Comparison of ENCODE assay signal across 1 cellular context in genomic region chr12:54304187-54304810, GRCh38.
A peak's percentile ranks its signal among the peaks of the same experiment; 100 is the strongest.
TF ChIP-seq lines count a peak whose summit lies in the region.

No MANE protein-coding gene starts in this region.

TF ChIP-seq in HepG2, 621 proteins besides CTCF, POLR2A, EP300 and RAD21 (continued from another document and continues in another):
- TF ChIP-seq THAP9 (CRISPR knock-in tag; IDR thresholded peaks at IDR 0.05; ENCODE audit: borderline replicate concordance) (peak; percentile 50; the same call in 1 of the 2 replicates), HINFP (CRISPR knock-in tag; IDR thresholded peaks at IDR 0.05; ENCODE audit: low read depth) (no peak), ARNT2 (CRISPR knock-in tag; IDR thresholded peaks at IDR 0.05; ENCODE audit: low read depth) (peak; percentile 48; the same call in 1 of the 2 replicates), CREB1 (IDR thresholded peaks at IDR 0.05) (no peak), CREB1 (CRISPR knock-in tag; IDR thresholded peaks at IDR 0.05) (no peak), ETV5 (CRISPR knock-in tag; IDR thresholded peaks at IDR 0.05; ENCODE audit: borderline replicate concordance) (peak; percentile 48; the same call in 1 of the 2 replicates), MLX (CRISPR knock-in tag; IDR thresholded peaks at IDR 0.05) (no peak), ATF5 (CRISPR knock-in tag; IDR thresholded peaks at IDR 0.05; ENCODE audit: low read depth) (no peak), PAWR (CRISPR knock-in tag; IDR thresholded peaks at IDR 0.05; ENCODE audit: borderline replicate concordance) (no peak), ZGPAT (CRISPR knock-in tag; IDR thresholded peaks at IDR 0.05) (peak; percentile 41; the same call in 1 of the 2 replicates), KDM2A (CRISPR knock-in tag; IDR thresholded peaks at IDR 0.05; ENCODE audit: borderline replicate concordance, low read depth) (peak; percentile 66), ZNF589 (CRISPR knock-in tag; conservative IDR thresholded peaks at IDR 0.05) (0 out of 2 replicates have a peak, but pooled peaks have one; percentile 37), SALL1 (CRISPR knock-in tag; IDR thresholded peaks at IDR 0.05) (peak; percentile 52), SIN3A (IDR thresholded peaks at IDR 0.05; ENCODE audit: borderline replicate concordance, low read depth, low read length) (no peak), NFE2L2 (IDR thresholded peaks at IDR 0.05; ENCODE audit: low read length) (no peak), FOXC1 (CRISPR knock-in tag; IDR thresholded peaks at IDR 0.05; ENCODE audit: borderline replicate concordance) (no peak), ZNF225 (CRISPR knock-in tag; IDR thresholded peaks at IDR 0.05) (0 out of 2 replicates have a peak, but pooled peaks have one; percentile 70), ZNF282 (IDR thresholded peaks at IDR 0.05; ENCODE audit: partially characterized antibody) (no peak), AHR (CRISPR knock-in tag; IDR thresholded peaks at IDR 0.05) (0 out of 2 replicates have a peak, but pooled peaks have one; percentile 51), MAX (IDR thresholded peaks at IDR 0.05) (peak; percentile 50; the same call in 1 of the 2 replicates), PRMT3 (CRISPR knock-in tag; IDR thresholded peaks at IDR 0.05; ENCODE audit: borderline replicate concordance, low read depth) (no peak), HNF4G (IDR thresholded peaks at IDR 0.05; ENCODE audit: borderline replicate concordance, low read depth, low read length) (peak; percentile 31; the same call in 1 of the 2 replicates), HNF4G (CRISPR knock-in tag; IDR thresholded peaks at IDR 0.05; ENCODE audit: borderline replicate concordance, low read depth) (no peak), THRA (CRISPR knock-in tag; IDR thresholded peaks at IDR 0.05; ENCODE audit: borderline replicate concordance) (peak; percentile 86; the same call in 1 of the 2 replicates), XRCC5 (optimal IDR thresholded peaks at IDR 0.05; ENCODE audit: low read length) (peak; percentile 79), GPN1 (CRISPR knock-in tag; IDR thresholded peaks at IDR 0.05; ENCODE audit: borderline replicate concordance) (no peak), KLF13 (CRISPR knock-in tag; IDR thresholded peaks at IDR 0.05) (peak; percentile 24; the same call in 1 of the 2 replicates), ZNF10 (CRISPR knock-in tag; IDR thresholded peaks at IDR 0.05; ENCODE audit: borderline replicate concordance, low read depth) (no peak), KDM1A (CRISPR knock-in tag; IDR thresholded peaks at IDR 0.05) (0 out of 2 replicates have a peak, but pooled peaks have one; percentile 51), DDIT3 (CRISPR knock-in tag; IDR thresholded peaks at IDR 0.05) (no peak), CREB3 (CRISPR knock-in tag; IDR thresholded peaks at IDR 0.05) (no peak), ZNF883 (CRISPR knock-in tag; IDR thresholded peaks at IDR 0.05; ENCODE audit: not compliant biosample characterization) (no peak), ZNF713 (CRISPR knock-in tag; IDR thresholded peaks at IDR 0.05) (no peak), ZNF547 (CRISPR knock-in tag; IDR thresholded peaks at IDR 0.05) (no peak), SNAPC2 (CRISPR knock-in tag; IDR thresholded peaks at IDR 0.05) (no peak), STAT6 (CRISPR knock-in tag; IDR thresholded peaks at IDR 0.05; ENCODE audit: borderline replicate concordance) (no peak), FOXJ3 (CRISPR knock-in tag; IDR thresholded peaks at IDR 0.05; ENCODE audit: borderline replicate concordance) (0 out of 2 replicates have a peak, but pooled peaks have one; percentile 38), SIN3B (IDR thresholded peaks at IDR 0.05; ENCODE audit: low read length) (no peak), TEAD3 (CRISPR knock-in tag; optimal IDR thresholded peaks at IDR 0.05; ENCODE audit: borderline replicate concordance) (peak; percentile 60), ZNF17 (CRISPR knock-in tag; IDR thresholded peaks at IDR 0.05) (no peak), SCMH1 (CRISPR knock-in tag; IDR thresholded peaks at IDR 0.05; ENCODE audit: borderline replicate concordance) (no peak), THYN1 (CRISPR knock-in tag; IDR thresholded peaks at IDR 0.05; ENCODE audit: borderline replicate concordance, low read depth) (no peak), ZNF780A (CRISPR knock-in tag; IDR thresholded peaks at IDR 0.05) (no peak), MAFK (conservative IDR thresholded peaks at IDR 0.05 in 1 of 2, IDR thresholded peaks at IDR 0.05 in 1 of 2; ENCODE audit: low read length in 2 of 2) (no peak), ZFP91 (CRISPR knock-in tag; IDR thresholded peaks at IDR 0.05; ENCODE audit: borderline replicate concordance) (peak; percentile 62; the same call in 1 of the 2 replicates), RFXAP (CRISPR knock-in tag; IDR thresholded peaks at IDR 0.05; ENCODE audit: borderline replicate concordance) (no peak), ZNF747 (CRISPR knock-in tag; IDR thresholded peaks at IDR 0.05; ENCODE audit: borderline replicate concordance) (no peak)
